ENCODE assay signal across 15 cellular contexts in the genomic region with DNA sequence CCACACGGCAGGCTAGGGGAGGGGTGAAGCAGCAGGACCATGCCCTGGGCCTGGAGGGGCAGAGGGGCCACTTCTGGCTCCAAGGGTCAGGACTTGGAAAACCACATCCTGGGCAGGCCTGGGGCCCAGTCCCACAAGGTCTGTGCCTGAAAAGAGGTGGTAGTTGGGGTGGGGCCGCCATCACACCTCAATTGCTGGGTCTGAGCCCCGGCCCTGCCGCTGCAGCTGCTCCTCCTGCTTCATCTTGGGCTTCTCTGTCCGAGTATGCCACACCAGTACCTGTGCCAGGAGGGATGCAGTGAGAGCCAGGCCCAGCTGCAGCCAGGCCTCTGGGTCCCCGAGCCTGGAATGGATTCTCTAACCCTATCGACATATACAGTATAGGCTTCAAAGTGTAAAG. TPM values are rescaled to one million over a fixed set of nuclear protein-coding genes. Genes with fewer than 3 reads are reported as not detected.
DNase-seq lines count a peak whose midpoint lies in the region; TF ChIP-seq lines count a peak whose summit lies in the region.
"Had no signal": no experiment of that assay in that cellular context is flagged by ENCODE, and none has a peak within 500 bp of the region (broad histone marks: within the 10 kb centered on the region; RNA-seq: fewer than 3 reads in every experiment).

No MANE protein-coding gene starts in this region.

- H3K27ac ChIP-seq in BLaER1 treated with 17β-estradiol and CSF1 and Interleukin-3, amounts not matched to agents 10 nM and 100 nM = peak overlapping the region in 4 of 11 experiments; percentile 13 to 82 (median 17); a peak in 1 of 22 replicates
- H3K27ac ChIP-seq in RWPE1 = peak overlapping the region; percentile 98
- H3K27ac ChIP-seq in mesendoderm (ENCODE audit: low read depth, low read length) = no peak overlapping the region
- no peak overlapping the region for H3K27ac ChIP-seq in vagina
- H3K27ac ChIP-seq in CD8-positive, alpha-beta memory T cell (ENCODE audit: low read depth, low read length) = no peak overlapping the region

- DNase-seq in RWPE1 (ENCODE audit: low spot score) (no peak), mesendoderm (no peak), vagina (ENCODE audit: extremely low spot score in 2 of 2) (no peak)
- no peak for DNase-seq in CD8-positive, alpha-beta memory T cell
- DNase-seq: CD4-positive, CD25-positive, alpha-beta regulatory T cell; H7; IMR-90; Kasumi-1; MM.1S; NCI-H1092 treated with DMSO at 0.1 percent for 48 hours; NCI-H2081 treated with DMSO at 0.1 percent for 48 hours; NCI-H510A; NCI-H82; PC-9 had no signal

- no peak overlapping the region for H3K4ac ChIP-seq in mesendoderm (ENCODE audit: low read depth, low read length)

- peak overlapping the region in 2 of 11 experiments; percentile 3 to 26; a peak in 1 of 22 replicates for H3K4me2 ChIP-seq in BLaER1 treated with 17β-estradiol and CSF1 and Interleukin-3, amounts not matched to agents 10 nM and 100 nM
- H3K4me2 ChIP-seq in mesendoderm (ENCODE audit: low read length) = no peak overlapping the region
- H3K4me2 ChIP-seq: PC-9 had no signal

- intact Hi-C loops in vagina (cut with DNase I) = loop anchor here (10.0 kb wide), 1 partner anchor 1711 kb away; the partner anchor contains the start of gene PRPF19

- no peaks in the 10 kb centered on the region for H3K27me3 Mint-ChIP-seq in CD8-positive, alpha-beta memory T cell
- H3K27me3 Mint-ChIP-seq: CD4-positive, CD25-positive, alpha-beta regulatory T cell had no signal

- H3K4me3 Mint-ChIP-seq in CD8-positive, alpha-beta memory T cell = no peak overlapping the region

- POLR2A ChIA-PET in RWPE1 (lab: Yijun Ruan, JAX; ENCODE audit: low non-redundant PET) = no interaction called here
- POLR2A ChIA-PET in CD8-positive, alpha-beta memory T cell (lab: Charles Lee) = interaction anchor here (0.6 kb wide), 1 partner anchor 65 kb away, joined by 6 read pairs; no protein-coding TSS in a partner anchor

- H3K79me1 ChIP-seq in mesendoderm (ENCODE audit: low read length) = no peaks in the 10 kb centered on the region

- H3K9me3 Mint-ChIP-seq in CD8-positive, alpha-beta memory T cell = no peaks in the 10 kb centered on the region
- H3K9me3 Mint-ChIP-seq: CD4-positive, CD25-positive, alpha-beta regulatory T cell had no signal

- H4K5ac ChIP-seq in mesendoderm (ENCODE audit: low read length) = no peak overlapping the region

- H4K20me1 ChIP-seq in BLaER1 treated with 17β-estradiol and CSF1 and Interleukin-3, amounts not matched to agents 10 nM and 100 nM = peaks cover 0 to 8% (median 0%) of the 10 kb centered on the region in 11 experiments; a peak in 2 of 22 replicates

- no peak overlapping the region for H3K23ac ChIP-seq in mesendoderm (ENCODE audit: low read length)

- no peaks in the 10 kb centered on the region for H3K79me2 ChIP-seq in mesendoderm (ENCODE audit: control insufficient read depth, insufficient read depth, low read length)

- H3K4me1 Mint-ChIP-seq in CD8-positive, alpha-beta memory T cell = peaks cover 30 to 50% (median 36%) of the 10 kb centered on the region in 3 donors

- H3K9me3 ChIP-seq in BLaER1 treated with 17β-estradiol and CSF1 and Interleukin-3, amounts not matched to agents 10 nM and 100 nM (replicated peaks in 1 of 11) = no peaks in the 10 kb centered on the region
- no peaks in the 10 kb centered on the region for H3K9me3 ChIP-seq in vagina
- H3K9me3 ChIP-seq in CD8-positive, alpha-beta memory T cell (ENCODE audit: low read length) = no peaks in the 10 kb centered on the region

- no peak for TF ChIP-seq POLR2A in vagina (IDR thresholded peaks at IDR 0.05)

- CTCF ChIA-PET in RWPE1 (lab: Yijun Ruan, JAX) = interaction anchor here (0.6 to 0.7 kb wide), 2 partner anchors 144 to 1286 kb away, joined by 3 to 4 read pairs; no protein-coding TSS in a partner anchor
- CTCF ChIA-PET in CD8-positive, alpha-beta memory T cell (lab: Charles Lee) = interaction anchor here (1.2 to 3.0 kb wide), 2 partner anchors 24 to 48 kb away, joined by 3 to 10 read pairs; partner anchors contain the start of gene TUT1

- H2BK120ac ChIP-seq in mesendoderm (ENCODE audit: low read depth, low read length) = no peak overlapping the region

- H3K4me1 ChIP-seq in BLaER1 treated with 17β-estradiol and CSF1 and Interleukin-3, amounts not matched to agents 10 nM and 100 nM = peaks cover 26 to 53% (median 35%) of the 10 kb centered on the region in 10 experiments
- H3K4me1 ChIP-seq in mesendoderm (ENCODE audit: control insufficient read depth, low read depth, low read length) = peaks cover 6% of the 10 kb centered on the region
- peaks cover 40% of the 10 kb centered on the region for H3K4me1 ChIP-seq in vagina
- H3K4me1 ChIP-seq in CD8-positive, alpha-beta memory T cell (ENCODE audit: insufficient read depth, low read length) = peaks cover 25% of the 10 kb centered on the region

- H2AK5ac ChIP-seq in mesendoderm (ENCODE audit: low read length) = no peak overlapping the region

- TF ChIP-seq CTCF in RWPE1 (conservative IDR thresholded peaks at IDR 0.05; ENCODE audit: low read depth) = no peak
- TF ChIP-seq CTCF in vagina (IDR thresholded peaks at IDR 0.05) = no peak

- no peak overlapping the region for H2BK5ac ChIP-seq in mesendoderm (ENCODE audit: low read length)

- no CpG with 5 or more reads among the region's 7 CpGs for WGBS in mesendoderm (ENCODE audit: extremely low coverage, insufficient coverage, low lambda C conversion rate)

- no peak overlapping the region for H3K18ac ChIP-seq in mesendoderm (ENCODE audit: low read length)

- no peak overlapping the region for H4K8ac ChIP-seq in mesendoderm (ENCODE audit: low read depth, low read length)

- peaks cover 10 to 44% (median 26%) of the 10 kb centered on the region in 11 experiments; a peak in 20 of 22 replicates for H3K36me3 ChIP-seq in BLaER1 treated with 17β-estradiol and CSF1 and Interleukin-3, amounts not matched to agents 10 nM and 100 nM
- H3K36me3 ChIP-seq in mesendoderm (ENCODE audit: control insufficient read depth, insufficient read depth, low read length) (no peaks in the 10 kb centered on the region), vagina (peaks cover 0 to 20% of the 10 kb centered on the region in 2 donors)
- H3K36me3 ChIP-seq in CD8-positive, alpha-beta memory T cell (ENCODE audit: insufficient read depth, low read length) = peaks cover 3% of the 10 kb centered on the region

- H3K36me3 Mint-ChIP-seq in CD8-positive, alpha-beta memory T cell = peaks cover 0 to 44% (median 2%) of the 10 kb centered on the region in 3 donors

- H3K4me3 ChIP-seq in BLaER1 treated with 17β-estradiol and CSF1 and Interleukin-3, amounts not matched to agents 10 nM and 100 nM = no peak overlapping the region
- H3K4me3 ChIP-seq in mesendoderm (ENCODE audit: low read length) = no peak overlapping the region
- H3K4me3 ChIP-seq in vagina = no peak overlapping the region
- no peak overlapping the region for H3K4me3 ChIP-seq in CD8-positive, alpha-beta memory T cell (ENCODE audit: low read length)
- H3K4me3 ChIP-seq: PC-9 had no signal

- H3K27me3 ChIP-seq in BLaER1 treated with 17β-estradiol and CSF1 and Interleukin-3, amounts not matched to agents 10 nM and 100 nM = no peaks in the 10 kb centered on the region
- H3K27me3 ChIP-seq in mesendoderm (ENCODE audit: insufficient read depth, low read length, poor library complexity) (no peaks in the 10 kb centered on the region), vagina (no peaks in the 10 kb centered on the region)
- no peaks in the 10 kb centered on the region for H3K27me3 ChIP-seq in CD8-positive, alpha-beta memory T cell (ENCODE audit: insufficient read depth, low read length, poor library complexity, severe bottlenecking)

- H3K27ac Mint-ChIP-seq in CD8-positive, alpha-beta memory T cell = peak overlapping the region in 1 of 8 donors; percentile 56

- peak overlapping the region in 7 of 11 experiments; percentile 21 to 44 (median 34); a peak in 6 of 22 replicates for H3K9ac ChIP-seq in BLaER1 treated with 17β-estradiol and CSF1 and Interleukin-3, amounts not matched to agents 10 nM and 100 nM
- no peak overlapping the region for H3K9ac ChIP-seq in mesendoderm (ENCODE audit: low read length)

- peak overlapping the region; percentile 2 for H3K56ac ChIP-seq in mesendoderm (ENCODE audit: low read length)

- no peak overlapping the region for H2BK15ac ChIP-seq in mesendoderm (replicated peaks; ENCODE audit: low read depth)

RNA-seq across cellular contexts. Expression of gene ROM1, which starts 2.5 kb away (rescaled TPM):
- 0.52 TPM for polyA plus RNA-seq in mesendoderm (2013, experiment 1 of 2)
- polyA plus RNA-seq in mesendoderm (2013, experiment 2 of 2) = 0.50 TPM
- 6.1 TPM for total RNA-seq in vagina
- total RNA-seq in CD8-positive, alpha-beta memory T cell = 1 to 10 TPM; 4.9 to 5.3 TPM
- polyA plus RNA-seq in CD8-positive, alpha-beta memory T cell = 1.7 TPM

RNA-seq across cellular contexts. Expression of gene EML3, which starts 2.9 kb away (rescaled TPM):
- 11.9 TPM for polyA plus RNA-seq in mesendoderm (2013, experiment 1 of 2)
- 12.2 TPM for polyA plus RNA-seq in mesendoderm (2013, experiment 2 of 2)
- total RNA-seq in vagina = 69.0 TPM
- 100 to 1,000 TPM; 133 to 134 TPM for total RNA-seq in CD8-positive, alpha-beta memory T cell
- 22.9 TPM for polyA plus RNA-seq in CD8-positive, alpha-beta memory T cell

RNA-seq across cellular contexts. Expression of gene B3GAT3, which starts 6.3 kb away (rescaled TPM):
- polyA plus RNA-seq in mesendoderm (2013, experiment 1 of 2) = 7.8 TPM
- 7.7 TPM for polyA plus RNA-seq in mesendoderm (2013, experiment 2 of 2)
- total RNA-seq in vagina = 41.7 TPM
- total RNA-seq in CD8-positive, alpha-beta memory T cell = 10 to 100 TPM; 67.4 to 68.2 TPM
- 48.9 TPM for polyA plus RNA-seq in CD8-positive, alpha-beta memory T cell

RNA-seq across cellular contexts. Expression of gene MTA2, which starts 13.9 kb away (rescaled TPM):
- polyA plus RNA-seq in mesendoderm (2013, experiment 1 of 2) = 75.0 TPM
- polyA plus RNA-seq in mesendoderm (2013, experiment 2 of 2) = 74.7 TPM
- 96.3 TPM for total RNA-seq in vagina
- total RNA-seq in CD8-positive, alpha-beta memory T cell = 100 to 1,000 TPM; 248 to 263 TPM
- polyA plus RNA-seq in CD8-positive, alpha-beta memory T cell = 37.4 TPM

RNA-seq across cellular contexts. Expression of gene TUT1, which starts 24.2 kb away (rescaled TPM):
- 12.7 TPM for polyA plus RNA-seq in mesendoderm (2013, experiment 1 of 2)
- 13.0 TPM for polyA plus RNA-seq in mesendoderm (2013, experiment 2 of 2)
- 12.0 TPM for total RNA-seq in vagina
- 10 to 100 TPM; 30.8 to 32.7 TPM for total RNA-seq in CD8-positive, alpha-beta memory T cell
- 13.7 TPM for polyA plus RNA-seq in CD8-positive, alpha-beta memory T cell
